14 cellular contexts compared by ENCODE assay signal in the genomic region with DNA sequence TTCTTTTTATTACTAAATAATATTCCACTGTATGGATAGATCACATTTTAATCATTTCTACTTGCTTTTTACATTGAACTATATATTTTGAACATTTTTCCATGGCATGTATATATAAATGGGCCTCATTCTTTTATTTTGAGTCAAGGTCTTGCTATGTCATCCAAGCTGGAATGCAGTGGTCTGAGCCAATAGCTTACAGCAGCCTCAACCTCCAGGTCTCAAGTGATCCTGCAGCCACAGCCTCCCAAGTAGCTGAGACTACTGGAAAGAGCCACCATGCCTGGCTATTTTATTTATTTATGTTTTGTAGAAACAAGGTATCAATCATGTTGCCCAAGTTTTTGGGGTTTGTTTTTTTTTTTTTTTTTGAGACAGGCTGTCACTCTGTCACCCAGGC.
"Had no signal": no experiment of that assay in that cellular context is flagged by ENCODE, and none has a peak within 500 bp of the region (broad histone marks: within the 10 kb centered on the region; RNA-seq: fewer than 3 reads in every experiment).

No MANE protein-coding gene starts in this region.

- H3K4me1 ChIP-seq: left lung, psoas muscle, tibial artery, uterus had no signal

- H3K27ac ChIP-seq: epithelial cell of prostate, hepatocyte, left lung, psoas muscle, right lobe of liver, tibial artery, uterus had no signal

- H3K4me2 ChIP-seq: hepatocyte had no signal

- H3K4me3 ChIP-seq: hepatocyte, left lung, psoas muscle, right lobe of liver, tibial artery, uterus had no signal

- H3K9me3 Mint-ChIP-seq: activated CD4-positive, alpha-beta memory T cell treated with anti-CD3 and anti-CD28 coated beads, Interleukin-2, amount 10 ng/mL, durations not matched to agents 7 days and 5 days; activated naive CD4-positive, alpha-beta T cell treated with anti-CD3 and anti-CD28 coated beads, Interleukin-2, amount 50 U/mL, for 72 hours; activated T-cell treated with anti-CD3 and anti-CD28 coated beads, Interleukin-2, amount 50 U/mL, for 4 hours had no signal

- H3K4me3 Mint-ChIP-seq: activated CD4-positive, alpha-beta memory T cell treated with anti-CD3 and anti-CD28 coated beads, Interleukin-2, amount 10 ng/mL, durations not matched to agents 7 days and 5 days; activated T-cell treated with anti-CD3 and anti-CD28 coated beads, Interleukin-2, amount 50 U/mL, for 4 hours had no signal

- H3K9me3 ChIP-seq: left lung, psoas muscle, right lobe of liver, tibial artery, uterus had no signal

- H3K79me2 ChIP-seq: hepatocyte had no signal

- H2AFZ ChIP-seq: hepatocyte had no signal

- H3K27ac Mint-ChIP-seq: activated CD4-positive, alpha-beta memory T cell treated with anti-CD3 and anti-CD28 coated beads, Interleukin-2, amount 10 ng/mL, durations not matched to agents 7 days and 5 days; activated naive CD4-positive, alpha-beta T cell treated with anti-CD3 and anti-CD28 coated beads, Interleukin-2, amount 50 U/mL, for 72 hours had no signal

- DNase-seq: activated CD4-positive, alpha-beta memory T cell treated with anti-CD3 and anti-CD28 coated beads, Interleukin-2, amount 10 ng/mL, durations not matched to agents 7 days and 5 days; activated CD4-positive, alpha-beta T cell treated with anti-CD3 and anti-CD28 coated beads for 4 hours; activated effector memory CD4-positive, alpha-beta T cell treated with Interleukin-2 at 50 U/mL for 16 hours; activated T-cell treated with anti-CD3 and anti-CD28 coated beads, Interleukin-2, amount 50 U/mL, for 4 hours; left lung; mesendoderm; psoas muscle; right lobe of liver; stimulated activated CD4-positive, alpha-beta T cell treated with anti-CD3 and anti-CD28 coated beads, Interleukin-1b, Interleukin-23, amount 100 ng/mL, for 48 hours; tibial artery; uterus had no signal

- H3K27me3 Mint-ChIP-seq: activated CD4-positive, alpha-beta memory T cell treated with anti-CD3 and anti-CD28 coated beads, Interleukin-2, amount 10 ng/mL, durations not matched to agents 7 days and 5 days had no signal

- H3K27me3 ChIP-seq: hepatocyte, left lung, right lobe of liver, tibial artery, uterus had no signal

- ATAC-seq: activated naive CD4-positive, alpha-beta T cell treated with anti-CD3 and anti-CD28 coated beads, Interleukin-2, amount 50 U/mL, for 72 hours; activated T-cell treated with anti-CD3 and anti-CD28 coated beads, Interleukin-2, amount 50 U/mL, for 4 hours; left lung; psoas muscle; right lobe of liver had no signal

- H3K36me3 ChIP-seq: uterus had no signal
